In genomic region chr7:130454959-130455358, GRCh38 we compare ENCODE assay signal across 26 cellular contexts.
"Had no signal": no experiment of that assay in that cellular context is flagged by ENCODE, and none has a peak within 500 bp of the region (broad histone marks: within the 10 kb centered on the region; RNA-seq: fewer than 3 reads in every experiment).

No MANE protein-coding gene starts in this region.

- DNase-seq: activated CD4-positive, alpha-beta memory T cell treated with anti-CD3 and anti-CD28 coated beads, Interleukin-2, amount 10 ng/mL, durations not matched to agents 7 days and 5 days; activated CD4-positive, alpha-beta T cell treated with anti-CD3 and anti-CD28 coated beads for 36 hours; activated CD4-positive, alpha-beta T cell treated with anti-CD3 and anti-CD28 coated beads, Interleukin-2, amount 10 ng/mL, durations not matched to agents 24 days and 14 days; activated CD4-positive, CD25-positive, alpha-beta regulatory T cell; activated CD4-positive, CD25-positive, alpha-beta regulatory T cell treated with anti-CD3 and anti-CD28 coated beads, Interleukin-2, amount 50 U/mL, for 72 hours; activated CD8-positive, alpha-beta memory T cell treated with anti-CD3 and anti-CD28 coated beads, Interleukin-2, amount 50 U/mL, for 48 hours; activated gamma-delta T cell; activated naive CD4-positive, alpha-beta T cell; activated naive CD4-positive, alpha-beta T cell treated with anti-CD3 and anti-CD28 coated beads, Interleukin-2, amount 10 ng/mL, durations not matched to agents 7 days and 5 days; activated naive CD8-positive, alpha-beta T cell treated with anti-CD3 and anti-CD28 coated beads, Interleukin-2, amount 10 ng/mL, durations not matched to agents 7 days and 5 days; activated T-cell treated with anti-CD3 and anti-CD28 coated beads for 4 hours; activated T-cell treated with anti-CD3 and anti-CD28 coated beads, Interleukin-2, amount 50 U/mL, for 24 hours; activated T-cell treated with anti-CD3 and anti-CD28 coated beads, Interleukin-2, amount 50 U/mL, for 72 hours; dorsolateral prefrontal cortex; effector memory CD4-positive, alpha-beta T cell; endodermal cell; foreskin fibroblast; T-helper 2 cell had no signal

- H3K36me3 ChIP-seq: ascending aorta, breast epithelium had no signal

- H3K27ac Mint-ChIP-seq: activated CD4-positive, alpha-beta memory T cell treated with anti-CD3 and anti-CD28 coated beads, Interleukin-2, amount 10 ng/mL, durations not matched to agents 7 days and 5 days; activated CD4-positive, alpha-beta T cell treated with anti-CD3 and anti-CD28 coated beads for 36 hours; activated CD4-positive, alpha-beta T cell treated with anti-CD3 and anti-CD28 coated beads, Interleukin-2, amount 10 ng/mL, durations not matched to agents 24 days and 14 days; activated naive CD4-positive, alpha-beta T cell treated with anti-CD3 and anti-CD28 coated beads, Interleukin-2, amount 10 ng/mL, durations not matched to agents 7 days and 5 days; activated naive CD4-positive, alpha-beta T cell treated with anti-CD3 and anti-CD28 coated beads, Interleukin-2, amount 50 U/mL, for 72 hours; activated naive CD8-positive, alpha-beta T cell treated with anti-CD3 and anti-CD28 coated beads, Interleukin-2, amount 10 ng/mL, durations not matched to agents 7 days and 5 days; activated T-cell treated with anti-CD3 and anti-CD28 coated beads, Interleukin-2, amount 50 U/mL, for 24 hours; activated T-cell treated with anti-CD3 and anti-CD28 coated beads, Interleukin-2, amount 50 U/mL, for 72 hours; dendritic cell treated with granulocyte-macrophage colony-stimulating factor and Interleukin-4, amounts not matched to agents 40 ng/mL and 50 ng/mL, for 4 days; endodermal cell had no signal

- H3K4me1 ChIP-seq: ascending aorta, breast epithelium had no signal

- H3K27ac ChIP-seq: ascending aorta, breast epithelium, coronary artery, dorsolateral prefrontal cortex had no signal

- H3K9me3 Mint-ChIP-seq: central memory CD8-positive, alpha-beta T cell had no signal

- H3K4me1 Mint-ChIP-seq: endodermal cell had no signal

- H3K4me3 ChIP-seq: ascending aorta, breast epithelium, coronary artery, dorsolateral prefrontal cortex had no signal

- H3K27me3 ChIP-seq: ascending aorta, breast epithelium, dorsolateral prefrontal cortex had no signal

- H3K27me3 Mint-ChIP-seq: activated CD4-positive, alpha-beta T cell treated with anti-CD3 and anti-CD28 coated beads for 36 hours; activated CD4-positive, alpha-beta T cell treated with anti-CD3 and anti-CD28 coated beads, Interleukin-2, amount 10 ng/mL, durations not matched to agents 24 days and 14 days; activated naive CD4-positive, alpha-beta T cell treated with anti-CD3 and anti-CD28 coated beads, Interleukin-2, amount 10 ng/mL, durations not matched to agents 7 days and 5 days; activated naive CD8-positive, alpha-beta T cell treated with anti-CD3 and anti-CD28 coated beads, Interleukin-2, amount 10 ng/mL, durations not matched to agents 7 days and 5 days; activated T-cell treated with anti-CD3 and anti-CD28 coated beads, Interleukin-2, amount 50 U/mL, for 24 hours; brain; dendritic cell treated with granulocyte-macrophage colony-stimulating factor and Interleukin-4, amounts not matched to agents 40 ng/mL and 50 ng/mL, for 4 days had no signal

- FAIRE-seq: frontal cortex had no signal

- H3K4me3 Mint-ChIP-seq: activated CD4-positive, alpha-beta memory T cell treated with anti-CD3 and anti-CD28 coated beads, Interleukin-2, amount 10 ng/mL, durations not matched to agents 7 days and 5 days; activated CD4-positive, alpha-beta T cell treated with anti-CD3 and anti-CD28 coated beads for 36 hours; activated CD4-positive, alpha-beta T cell treated with anti-CD3 and anti-CD28 coated beads, Interleukin-2, amount 10 ng/mL, durations not matched to agents 24 days and 14 days; activated naive CD4-positive, alpha-beta T cell treated with anti-CD3 and anti-CD28 coated beads, Interleukin-2, amount 10 ng/mL, durations not matched to agents 7 days and 5 days; activated naive CD8-positive, alpha-beta T cell treated with anti-CD3 and anti-CD28 coated beads, Interleukin-2, amount 10 ng/mL, durations not matched to agents 7 days and 5 days; activated T-cell treated with anti-CD3 and anti-CD28 coated beads, Interleukin-2, amount 50 U/mL, for 24 hours; activated T-cell treated with anti-CD3 and anti-CD28 coated beads, Interleukin-2, amount 50 U/mL, for 72 hours; brain; central memory CD8-positive, alpha-beta T cell; dendritic cell treated with granulocyte-macrophage colony-stimulating factor and Interleukin-4, amounts not matched to agents 40 ng/mL and 50 ng/mL, for 4 days; endodermal cell had no signal
